In the genomic region with DNA sequence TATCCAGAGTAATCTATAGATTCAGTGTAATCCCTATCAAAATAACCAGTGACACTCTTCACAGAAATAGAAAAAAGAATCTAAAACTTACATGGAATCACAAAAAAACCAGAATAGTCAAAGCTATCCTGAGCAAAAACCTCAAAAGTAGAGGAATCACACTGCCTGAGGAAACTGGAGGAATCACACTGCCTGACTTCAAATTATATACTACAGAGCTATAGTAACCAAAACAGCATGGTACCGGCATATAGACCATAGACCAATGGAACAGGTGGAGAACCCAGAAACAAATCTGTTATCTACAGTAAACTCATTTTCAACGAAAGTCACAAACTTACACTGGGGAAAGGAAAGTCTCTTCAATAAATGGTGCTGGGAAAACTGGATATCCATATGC, we compare ENCODE assay signal across 6 cellular contexts.
"Had no signal": no experiment of that assay in that cellular context is flagged by ENCODE, and none has a peak within 500 bp of the region (broad histone marks: within the 10 kb centered on the region; RNA-seq: fewer than 3 reads in every experiment).

No MANE protein-coding gene starts in this region.

- FAIRE-seq: G401.6, GM12878, GM18507, GM19239 had no signal

- ATAC-seq: GM12878 had no signal

- H3K4me3 ChIP-seq: GM12878 had no signal

- DNase-seq: GDM1, GF-D8 had no signal
